In the genomic region with DNA sequence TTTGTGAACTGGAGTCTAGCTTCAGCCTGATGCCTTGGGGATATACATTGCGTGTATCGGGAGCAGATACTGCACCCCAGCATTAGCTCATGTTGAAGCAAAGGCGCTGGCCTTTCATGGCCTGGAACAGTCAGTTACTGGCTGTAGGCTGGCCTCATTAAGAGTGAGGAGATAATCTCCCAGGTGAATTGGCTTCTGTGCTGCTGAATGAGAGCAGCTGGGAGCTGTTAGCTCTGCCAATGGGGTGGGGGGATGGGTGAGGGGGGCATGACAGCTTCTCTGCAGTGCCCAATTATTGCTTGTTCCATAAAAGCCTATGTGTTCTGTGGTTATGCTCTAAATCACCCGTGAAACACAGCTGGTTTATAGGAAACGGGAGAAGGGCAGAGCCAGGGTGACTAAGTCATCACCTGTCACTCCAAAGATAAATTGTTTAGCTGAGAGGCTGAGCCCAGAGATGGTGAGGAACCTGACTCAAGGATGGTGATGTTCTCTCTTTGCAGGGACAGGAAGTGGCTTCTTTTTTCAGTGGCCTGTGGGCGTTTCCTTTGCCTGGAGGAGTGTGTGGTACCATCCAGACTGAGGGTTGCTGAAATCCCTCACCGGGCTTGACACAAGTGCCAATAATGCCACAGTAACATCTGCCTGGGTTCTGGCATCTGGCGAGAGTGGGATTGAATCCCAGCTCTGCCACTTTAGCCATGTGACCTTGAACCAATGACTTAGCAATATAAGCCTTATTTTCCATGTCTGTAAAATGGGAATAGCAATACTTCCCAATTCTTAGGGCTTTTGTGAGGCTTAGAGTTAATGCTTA, we compare ENCODE assay signal across 8 cellular contexts.
DNase-seq lines count a peak whose midpoint lies in the region; ATAC-seq and TF ChIP-seq lines count a peak whose summit lies in the region.

No MANE protein-coding gene starts in this region.

- H3K27ac Mint-ChIP-seq in CD8-positive, alpha-beta T cell = peak overlapping the region; percentile 91

- peaks cover 43% of the 10 kb centered on the region for H3K4me1 ChIP-seq in CD8-positive, alpha-beta T cell (ENCODE audit: insufficient read depth, low read length)

- H3K27ac ChIP-seq in CD8-positive, alpha-beta T cell (ENCODE audit: low read depth, low read length) = peak overlapping the region; percentile 14

- no peaks in the 10 kb centered on the region for H3K36me3 ChIP-seq in CD8-positive, alpha-beta T cell (ENCODE audit: insufficient read depth, low read length)

- H3K4me3 Mint-ChIP-seq in CD8-positive, alpha-beta T cell = peak overlapping the region; percentile 36

- H3K4me3 ChIP-seq in CD8-positive, alpha-beta T cell (ENCODE audit: low read depth, low read length) = peak overlapping the region; percentile 9

- no peak for TF ChIP-seq CTCF in CD8-positive, alpha-beta T cell (IDR thresholded peaks at IDR 0.05)

- CTCF ChIA-PET in CD8-positive, alpha-beta T cell (lab: Charles Lee) = interaction anchor here (0.7 to 6.9 kb wide), 9 partner anchors 9 to 313 kb away, joined by 3 to 61 read pairs (median 5); no protein-coding TSS in a partner anchor

- H3K27me3 ChIP-seq in CD8-positive, alpha-beta T cell (ENCODE audit: insufficient read depth, low read length) = no peaks in the 10 kb centered on the region

- POLR2A ChIA-PET in CD8-positive, alpha-beta T cell (lab: Charles Lee) = interaction anchor here (0.6 to 3.5 kb wide), 13 partner anchors 9 to 333 kb away, joined by 3 to 24 read pairs (median 3); no protein-coding TSS in a partner anchor

- intact Hi-C loops in CD8-positive, alpha-beta T cell (cut with DNase I, micrococcal nuclease) = loop anchor here in 1 of 2 experiments (2.0 kb wide), 2 partner anchors 15 kb away; no protein-coding TSS in a partner anchor
- intact Hi-C loops in head of caudate nucleus (cut with DNase I) = no loop called here

- peak; percentile 32 to 82 (median 69) for DNase-seq in CD8-positive, alpha-beta T cell
- DNase-seq in HK-2 (ENCODE audit: unreplicated experiment) (peak; percentile 91), RKO (ENCODE audit: low spot score) (peak; percentile 81), head of caudate nucleus (peak in 34 of 42 donors; percentile 16 to 80 (median 49)), hippocampal formation (lab: John Stamatoyannopoulos, UW) (no peak)
- peak; percentile 58 for DNase-seq in activated T-cell treated with anti-CD3 and anti-CD28 coated beads, Interleukin-2, amount 50 U/mL, for 1 hour
- DNase-seq in stimulated activated CD4-positive, alpha-beta T cell treated with anti-CD3 and anti-CD28 coated beads, Interleukin-1b, Interleukin-23, amount 100 ng/mL, for 1 hour (ENCODE audit: low read depth in 2 of 2) = peak; percentile 22 to 43

- H3K9me3 ChIP-seq in CD8-positive, alpha-beta T cell (ENCODE audit: low read length) = no peaks in the 10 kb centered on the region

- ATAC-seq in CD8-positive, alpha-beta T cell = peak; percentile 91
- ATAC-seq in GM19468 (IDR thresholded peaks at IDR 0.05; ENCODE audit: extremely low read depth, unreplicated experiment) = peak; percentile 66

- H3K9me3 Mint-ChIP-seq in CD8-positive, alpha-beta T cell = no peaks in the 10 kb centered on the region

- no peaks in the 10 kb centered on the region for H3K27me3 Mint-ChIP-seq in CD8-positive, alpha-beta T cell (ENCODE audit: low read depth)

- H3K36me3 Mint-ChIP-seq in CD8-positive, alpha-beta T cell = no peaks in the 10 kb centered on the region

- peaks cover 55% of the 10 kb centered on the region for H3K4me1 Mint-ChIP-seq in CD8-positive, alpha-beta T cell (ENCODE audit: low read depth)

Comparison
In these comparisons a context has a peak if more than half of its experiments do, and no peak if none do; other contexts are left out.
1. DNase-seq: peak in CD8-positive, alpha-beta T cell (7 of 7), HK-2 (single experiment), RKO (single experiment), activated T-cell treated with anti-CD3 and anti-CD28 coated beads, Interleukin-2, amount 50 U/mL, for 1 hour (single experiment), head of caudate nucleus (34 of 42) and stimulated activated CD4-positive, alpha-beta T cell treated with anti-CD3 and anti-CD28 coated beads, Interleukin-1b, Interleukin-23, amount 100 ng/mL, for 1 hour (2 of 2); none in hippocampal formation (0 of 2).